19 cellular contexts compared by ENCODE assay signal in the genomic region with DNA sequence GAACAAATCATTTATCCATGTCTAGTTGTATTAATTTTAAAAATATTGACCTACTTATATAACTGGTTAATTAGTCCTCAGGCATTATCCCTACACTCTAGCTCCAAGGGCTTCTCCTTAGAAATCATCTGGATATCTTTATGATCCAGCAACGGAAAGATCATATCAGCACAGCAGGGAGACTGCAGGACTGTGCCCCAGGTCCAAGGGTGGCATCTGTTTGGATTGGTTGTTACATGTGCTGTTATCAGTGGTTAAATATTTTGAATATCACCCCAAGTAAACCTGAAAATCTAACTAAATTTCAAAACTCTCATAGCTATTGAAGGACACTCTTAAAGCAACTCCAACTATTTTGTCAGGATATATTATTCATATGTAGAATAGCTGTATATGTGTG.
DNase-seq lines count a peak whose midpoint lies in the region; ATAC-seq and TF ChIP-seq lines count a peak whose summit lies in the region.
"Had no signal": no experiment of that assay in that cellular context is flagged by ENCODE, and none has a peak within 500 bp of the region (broad histone marks: within the 10 kb centered on the region; RNA-seq: fewer than 3 reads in every experiment).

No MANE protein-coding gene starts in this region.

- H3K27ac Mint-ChIP-seq in mesothelial cell of epicardium: peak overlapping the region; percentile 19
- H3K27ac Mint-ChIP-seq in type B pancreatic cell: no peak overlapping the region
- H3K27ac Mint-ChIP-seq: CD14-positive monocyte; CD4-positive, alpha-beta memory T cell; HFFc6 had no signal

- TF ChIP-seq POLR2A in gastrocnemius medialis (IDR thresholded peaks at IDR 0.05): no peak

- no peak overlapping the region for H3K27ac ChIP-seq in gastrocnemius medialis
- H3K27ac ChIP-seq: BLaER1 had no signal

- in situ Hi-C loops in gastrocnemius medialis (cut with MboI; ENCODE audit: low sequenced_read_pairs in 4 of 4): no loop called here

- H3K4me1 ChIP-seq in gastrocnemius medialis: peaks cover 0 to 4% of the 10 kb centered on the region in 2 donors

- no peaks in the 10 kb centered on the region for H3K27me3 ChIP-seq in gastrocnemius medialis
- H3K27me3 ChIP-seq: BLaER1 had no signal

- H3K36me3 Mint-ChIP-seq in mesothelial cell of epicardium: no peaks in the 10 kb centered on the region
- H3K36me3 Mint-ChIP-seq in type B pancreatic cell: peaks cover 5% of the 10 kb centered on the region
- H3K36me3 Mint-ChIP-seq: CD14-positive monocyte; CD4-positive, alpha-beta memory T cell had no signal

- H3K27me3 Mint-ChIP-seq in mesothelial cell of epicardium (ENCODE audit: low read depth): no peaks in the 10 kb centered on the region
- H3K27me3 Mint-ChIP-seq in type B pancreatic cell: peaks cover 4% of the 10 kb centered on the region
- H3K27me3 Mint-ChIP-seq: CD4-positive, alpha-beta memory T cell had no signal

- no peaks in the 10 kb centered on the region for H3K9me3 ChIP-seq in gastrocnemius medialis
- H3K9me3 ChIP-seq: BLaER1 had no signal

- DNase-seq in DMS 273 (lab: John Stamatoyannopoulos, UW; ENCODE audit: unreplicated experiment): peak; percentile 52
- peak; percentile 63 for DNase-seq in NCI-H2171 treated with DMSO at 0.1 percent for 48 hours (lab: John Stamatoyannopoulos, UW)
- no peak for DNase-seq in mesothelial cell of epicardium (ENCODE audit: low spot score in 2 of 2, unreplicated experiment in 2 of 2)
- no peak for DNase-seq in gastrocnemius medialis
- no peak for DNase-seq in iPS-NIHi11 (ENCODE audit: low spot score)
- DNase-seq in type B pancreatic cell (ENCODE audit: extremely low spot score, unreplicated experiment): no peak
- DNase-seq: 8988T; CD4-positive, alpha-beta memory T cell; DMS53; DND-41; EL; GOT3; H7; HFFc6 had no signal

- no peak overlapping the region for H3K4me3 ChIP-seq in gastrocnemius medialis
- H3K4me3 ChIP-seq: BLaER1, GM12878 had no signal

- TF ChIP-seq CTCF in mesothelial cell of epicardium (IDR thresholded peaks at IDR 0.05; ENCODE audit: unreplicated experiment): no peak
- no peak for TF ChIP-seq CTCF in gastrocnemius medialis (IDR thresholded peaks at IDR 0.05 in 4 of 5, conservative IDR thresholded peaks at IDR 0.05 in 1 of 5)
- no peak for TF ChIP-seq CTCF in type B pancreatic cell (conservative IDR thresholded peaks at IDR 0.05)

- intact Hi-C loops in gastrocnemius medialis (cut with DNase I; ENCODE audit: low total_unique reads): no loop called here

- ATAC-seq in SK-N-SH treated with all-trans-retinoic acid at 6 μM for 48 hours (peak; percentile 21; the same call in 1 of the 3 replicates), gastrocnemius medialis (no peak)
- ATAC-seq: GM12878, HCT116 had no signal

- H3K4me1 Mint-ChIP-seq in mesothelial cell of epicardium (peaks cover 9% of the 10 kb centered on the region), type B pancreatic cell (ENCODE audit: unreplicated experiment) (no peaks in the 10 kb centered on the region)
- H3K4me1 Mint-ChIP-seq: CD14-positive monocyte; CD4-positive, alpha-beta memory T cell had no signal

- peaks cover 4% of the 10 kb centered on the region for H3K9me3 Mint-ChIP-seq in mesothelial cell of epicardium
- H3K9me3 Mint-ChIP-seq in type B pancreatic cell: peaks cover 5% of the 10 kb centered on the region
- H3K9me3 Mint-ChIP-seq: HFFc6 had no signal

- no peaks in the 10 kb centered on the region for H3K36me3 ChIP-seq in gastrocnemius medialis
- H3K36me3 ChIP-seq: BLaER1 had no signal

- no peak overlapping the region for H3K4me3 Mint-ChIP-seq in mesothelial cell of epicardium
- no peak overlapping the region for H3K4me3 Mint-ChIP-seq in type B pancreatic cell
- H3K4me3 Mint-ChIP-seq: CD14-positive monocyte; CD4-positive, alpha-beta memory T cell; HFFc6 had no signal

TF ChIP-seq in SK-N-SH treated with all-trans-retinoic acid at 6 μM for 48 hours, 23 proteins besides CTCF, POLR2A, EP300 and RAD21:
- no peak for TF ChIP-seq ISL1 (CRISPR knock-in tag; IDR thresholded peaks at IDR 0.05)
- no peak for TF ChIP-seq ZFP30 (CRISPR knock-in tag; IDR thresholded peaks at IDR 0.05)
- TF ChIP-seq ZC3H10 (CRISPR knock-in tag; IDR thresholded peaks at IDR 0.05): no peak
- TF ChIP-seq, protein P1, sequence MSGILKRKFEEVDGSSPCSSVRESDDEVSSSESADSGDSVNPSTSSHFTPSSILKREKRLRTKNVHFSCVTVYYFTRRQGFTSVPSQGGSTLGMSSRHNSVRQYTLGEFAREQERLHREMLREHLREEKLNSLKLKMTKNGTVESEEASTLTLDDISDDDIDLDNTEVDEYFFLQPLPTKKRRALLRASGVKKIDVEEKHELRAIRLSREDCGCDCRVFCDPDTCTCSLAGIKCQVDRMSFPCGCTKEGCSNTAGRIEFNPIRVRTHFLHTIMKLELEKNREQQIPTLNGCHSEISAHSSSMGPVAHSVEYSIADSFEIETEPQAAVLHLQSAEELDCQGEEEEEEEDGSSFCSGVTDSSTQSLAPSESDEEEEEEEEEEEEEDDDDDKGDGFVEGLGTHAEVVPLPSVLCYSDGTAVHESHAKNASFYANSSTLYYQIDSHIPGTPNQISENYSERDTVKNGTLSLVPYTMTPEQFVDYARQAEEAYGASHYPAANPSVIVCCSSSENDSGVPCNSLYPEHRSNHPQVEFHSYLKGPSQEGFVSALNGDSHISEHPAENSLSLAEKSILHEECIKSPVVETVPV (CRISPR knock-in tag; IDR thresholded peaks at IDR 0.05): no peak
- no peak for TF ChIP-seq PPARA (CRISPR knock-in tag; IDR thresholded peaks at IDR 0.05; ENCODE audit: borderline replicate concordance)
- TF ChIP-seq SNAI2 (CRISPR knock-in tag; IDR thresholded peaks at IDR 0.05): no peak
- no peak for TF ChIP-seq GLIS3 (CRISPR knock-in tag; IDR thresholded peaks at IDR 0.05)
- no peak for TF ChIP-seq RARB (CRISPR knock-in tag; IDR thresholded peaks at IDR 0.05)
- TF ChIP-seq PATZ1 (CRISPR knock-in tag; IDR thresholded peaks at IDR 0.05; ENCODE audit: borderline replicate concordance): no peak

Comparison
In these comparisons a context has a peak if more than half of its experiments do, and no peak if none do; other contexts are left out.
1. DNase-seq: peak in DMS 273 (single experiment) and NCI-H2171 treated with DMSO at 0.1 percent for 48 hours (single experiment); none in mesothelial cell of epicardium (0 of 2), gastrocnemius medialis (0 of 2), iPS-NIHi11 (single experiment) and type B pancreatic cell (single experiment).